In the genomic region with DNA sequence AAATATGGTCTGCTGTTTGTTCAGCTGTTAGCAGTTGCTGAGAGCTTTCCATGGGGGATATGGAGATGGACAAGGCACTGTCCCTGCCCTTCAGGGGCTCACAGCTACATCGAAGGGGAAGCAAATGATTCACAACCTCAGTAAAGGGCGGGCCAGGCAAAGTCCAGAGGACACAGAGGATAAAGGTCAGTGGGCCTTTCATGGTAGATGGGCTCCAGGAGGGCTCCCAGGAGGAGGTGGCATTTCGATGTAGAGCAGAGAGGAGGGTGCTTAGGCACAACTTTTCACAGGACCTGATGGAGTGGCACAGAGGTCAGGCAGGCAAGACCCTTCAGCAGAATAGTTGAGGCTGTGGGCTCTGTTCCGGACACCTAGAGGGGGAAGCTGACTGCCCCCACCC, we compare ENCODE assay signal across 2 cellular contexts.
A peak's percentile ranks its signal among the peaks of the same experiment; 100 is the strongest.
TF ChIP-seq lines count a peak whose summit lies in the region.

No MANE protein-coding gene starts in this region.

TF ChIP-seq in A549, 52 proteins besides CTCF, POLR2A, EP300 and RAD21:
- TF ChIP-seq NR3C1 (IDR thresholded peaks at IDR 0.05) (no peak), ZFP36 (IDR thresholded peaks at IDR 0.05; ENCODE audit: borderline replicate concordance, partially characterized antibody) (peak; percentile 50)

TF ChIP-seq in H1, 55 proteins besides CTCF, POLR2A, EP300 and RAD21:
- TF ChIP-seq ZNF274 (IDR thresholded peaks at IDR 0.05; ENCODE audit: borderline replicate concordance, extremely low read depth, low read length) (no peak), NANOG (IDR thresholded peaks at IDR 0.05; ENCODE audit: insufficient read depth, low read depth, low read length, poor library complexity, severe bottlenecking) (no peak), EGR1 (IDR thresholded peaks at IDR 0.05; ENCODE audit: borderline replicate concordance, low read depth, low read length) (no peak), HDAC2 (IDR thresholded peaks at IDR 0.05; ENCODE audit: borderline replicate concordance in 1 of 2, low read depth in 2 of 2, low read length in 2 of 2) (no peak), POLR2AphosphoS5 (IDR thresholded peaks at IDR 0.05; ENCODE audit: low read depth, low read length) (no peak), JUN (IDR thresholded peaks at IDR 0.05; ENCODE audit: low read depth, low read length) (no peak), MAFK (IDR thresholded peaks at IDR 0.05; ENCODE audit: low read depth, low read length) (no peak), CREB1 (IDR thresholded peaks at IDR 0.05) (no peak), TAF7 (optimal IDR thresholded peaks at IDR 0.05; ENCODE audit: borderline replicate concordance, low read depth, low read length) (no peak), TCF12 (IDR thresholded peaks at IDR 0.05; ENCODE audit: low read depth, low read length) (no peak), CHD1 (IDR thresholded peaks at IDR 0.05; ENCODE audit: low read depth, low read length) (no peak), RFX5 (IDR thresholded peaks at IDR 0.05; ENCODE audit: borderline replicate concordance, low read depth, low read length) (no peak), KDM5A (IDR thresholded peaks at IDR 0.05; ENCODE audit: low read length) (no peak), SIRT6 (IDR thresholded peaks at IDR 0.05; ENCODE audit: low read length) (no peak), SP4 (IDR thresholded peaks at IDR 0.05; ENCODE audit: low read length) (no peak), SUZ12 (IDR thresholded peaks at IDR 0.05; ENCODE audit: low read length) (no peak), KDM4A (IDR thresholded peaks at IDR 0.05; ENCODE audit: low read depth, low read length, severe bottlenecking) (no peak), POU5F1 (IDR thresholded peaks at IDR 0.05; ENCODE audit: low read depth, low read length) (no peak)
- TF ChIP-seq, protein P1, sequence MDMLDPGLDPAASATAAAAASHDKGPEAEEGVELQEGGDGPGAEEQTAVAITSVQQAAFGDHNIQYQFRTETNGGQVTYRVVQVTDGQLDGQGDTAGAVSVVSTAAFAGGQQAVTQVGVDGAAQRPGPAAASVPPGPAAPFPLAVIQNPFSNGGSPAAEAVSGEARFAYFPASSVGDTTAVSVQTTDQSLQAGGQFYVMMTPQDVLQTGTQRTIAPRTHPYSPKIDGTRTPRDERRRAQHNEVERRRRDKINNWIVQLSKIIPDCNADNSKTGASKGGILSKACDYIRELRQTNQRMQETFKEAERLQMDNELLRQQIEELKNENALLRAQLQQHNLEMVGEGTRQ (IDR thresholded peaks at IDR 0.05; ENCODE audit: low read length), result no peak
